ENCODE assay signal across 8 cellular contexts in genomic region chr14:99479160-99479902, GRCh38.
DNase-seq lines count a peak whose midpoint lies in the region; ATAC-seq lines count a peak whose summit lies in the region.

No MANE protein-coding gene starts in this region.

- H3K9me3 ChIP-seq in adipocyte (ENCODE audit: control insufficient read depth, low read length): no peaks in the 10 kb centered on the region

- no peaks in the 10 kb centered on the region for H3K36me3 ChIP-seq in adipocyte (ENCODE audit: control insufficient read depth, insufficient read depth, low read length, severe bottlenecking)

- peak overlapping the region; percentile 86 for H3K9ac ChIP-seq in adipocyte (ENCODE audit: low read length)

- no peaks in the 10 kb centered on the region for H3K27me3 ChIP-seq in adipocyte (replicated peaks; ENCODE audit: control insufficient read depth, insufficient read depth, low read length)

- peak overlapping the region; percentile 91 for H3K4me3 ChIP-seq in adipocyte (ENCODE audit: low read length)

- no peak for ATAC-seq in HG03139 (IDR thresholded peaks at IDR 0.05; ENCODE audit: unreplicated experiment)

- H3K4me1 ChIP-seq in adipocyte (ENCODE audit: control insufficient read depth, insufficient read depth, low read length): peaks cover 56% of the 10 kb centered on the region

- DNase-seq in NCI-H82 (lab: John Stamatoyannopoulos, UW): peak; percentile 10
- no peak for DNase-seq in NCI-H82 treated with DMSO at 0.1 percent for 48 hours (lab: John Stamatoyannopoulos, UW; ENCODE audit: unreplicated experiment)
- peak; percentile 56 for DNase-seq in adipocyte (ENCODE audit: low read depth)
- DNase-seq in kidney glomerular epithelial cell (lab: John Stamatoyannopoulos, UW): peak; percentile 72
- peak; percentile 22 for DNase-seq in superior temporal gyrus (ENCODE audit: extremely low spot score)
- DNase-seq in cortex of kidney (lab: John Stamatoyannopoulos, UW): no peak
- no peak for DNase-seq in LoVo (ENCODE audit: low spot score)

Comparison
In these comparisons a context has a peak if more than half of its experiments do, and no peak if none do; other contexts are left out.
1. DNase-seq: peak in NCI-H82 (single experiment), adipocyte (single experiment), kidney glomerular epithelial cell (single experiment) and superior temporal gyrus (single experiment); none in NCI-H82 treated with DMSO at 0.1 percent for 48 hours (single experiment), cortex of kidney (single experiment) and LoVo (single experiment).